ENCODE assay signal across 26 cellular contexts in genomic region chr3:33881181-33882064, GRCh38.
"Had no signal": no experiment of that assay in that cellular context is flagged by ENCODE, and none has a peak within 500 bp of the region (broad histone marks: within the 10 kb centered on the region; RNA-seq: fewer than 3 reads in every experiment).

No MANE protein-coding gene starts in this region.

- H3K27me3 ChIP-seq: hepatocyte, neural progenitor cell, pancreas, right atrium auricular region had no signal

- H3K9me3 Mint-ChIP-seq: activated naive CD8-positive, alpha-beta T cell treated with anti-CD3 and anti-CD28 coated beads, Interleukin-2, amount 10 ng/mL, durations not matched to agents 7 days and 5 days; activated T-cell treated with anti-CD3 and anti-CD28 coated beads, Interleukin-2, amount 50 U/mL, for 4 hours; activated T-helper 2 cell treated with anti-CD3 and anti-CD28 coated beads, Interferon-gamma antibody, Interleukin-2, Interleukin-4, amounts not matched to agents 10 μg/mL and 5 μg/mL and 100 μg/mL, durations not matched to agents 14 hours and 24 hours and 36 hours; endodermal cell; naive thymus-derived CD4-positive, alpha-beta T cell; neural progenitor cell; T-cell had no signal

- H3K36me3 ChIP-seq: left ventricle myocardium inferior, neural progenitor cell, pancreas, right atrium auricular region, transverse colon, WERI-Rb-1 had no signal

- DNase-seq: activated CD4-positive, alpha-beta T cell treated with anti-CD3 and anti-CD28 coated beads, Interleukin-2, amount 50 U/mL, for 4 hours; activated CD4-positive, CD25-positive, alpha-beta regulatory T cell treated with anti-CD3 and anti-CD28 coated beads, Interleukin-2, amount 50 U/mL, for 72 hours; activated CD8-positive, alpha-beta memory T cell treated with anti-CD3 and anti-CD28 coated beads, Interleukin-2, amount 50 U/mL, for 48 hours; activated naive CD4-positive, alpha-beta T cell; activated naive CD8-positive, alpha-beta T cell treated with anti-CD3 and anti-CD28 coated beads, Interleukin-2, amount 10 ng/mL, durations not matched to agents 7 days and 5 days; activated T-cell treated with anti-CD3 and anti-CD28 coated beads, Interleukin-2, amount 50 U/mL, for 4 hours; amniotic stem cell; endodermal cell; foreskin fibroblast; left ventricle myocardium inferior; naive thymus-derived CD4-positive, alpha-beta T cell; pancreas; psoas muscle; SK-N-SH; stimulated activated CD4-positive, alpha-beta T cell treated with anti-CD3 and anti-CD28 coated beads, Interleukin-4, amount 100 ng/mL, for 4 hours; T-cell; transverse colon; WERI-Rb-1 had no signal

- H3K4me3 ChIP-seq: coronary artery, hepatocyte, left ventricle myocardium inferior, neural progenitor cell, pancreas, psoas muscle, right atrium auricular region, transverse colon had no signal

- H3K4me3 Mint-ChIP-seq: activated naive CD8-positive, alpha-beta T cell treated with anti-CD3 and anti-CD28 coated beads, Interleukin-2, amount 10 ng/mL, durations not matched to agents 7 days and 5 days; activated T-cell treated with anti-CD3 and anti-CD28 coated beads, Interleukin-2, amount 50 U/mL, for 4 hours; endodermal cell; naive thymus-derived CD4-positive, alpha-beta T cell; neural progenitor cell; T-cell had no signal

- H3K9ac ChIP-seq: neural progenitor cell, SK-N-SH had no signal

- H3K79me2 ChIP-seq: hepatocyte had no signal

- H3K9me3 ChIP-seq: left ventricle myocardium inferior, pancreas, psoas muscle, right atrium auricular region, SK-N-SH, transverse colon had no signal

- H3K27ac Mint-ChIP-seq: activated naive CD8-positive, alpha-beta T cell treated with anti-CD3 and anti-CD28 coated beads, Interleukin-2, amount 10 ng/mL, durations not matched to agents 7 days and 5 days; activated T-helper 2 cell treated with anti-CD3 and anti-CD28 coated beads, Interferon-gamma antibody, Interleukin-2, Interleukin-4, amounts not matched to agents 10 μg/mL and 5 μg/mL and 100 μg/mL, durations not matched to agents 14 hours and 24 hours and 36 hours; endodermal cell; neural progenitor cell; T-cell had no signal

- H2AFZ ChIP-seq: hepatocyte, neural progenitor cell had no signal

- ATAC-seq: activated T-cell treated with anti-CD3 and anti-CD28 coated beads, Interleukin-2, amount 50 U/mL, for 4 hours; naive thymus-derived CD4-positive, alpha-beta T cell; pancreas; psoas muscle had no signal

- H3K27ac ChIP-seq: coronary artery, epithelial cell of prostate, hepatocyte, left ventricle myocardium inferior, neural progenitor cell, pancreas, psoas muscle, right atrium auricular region, transverse colon, WERI-Rb-1 had no signal

- H3K36me3 Mint-ChIP-seq: activated naive CD8-positive, alpha-beta T cell treated with anti-CD3 and anti-CD28 coated beads, Interleukin-2, amount 10 ng/mL, durations not matched to agents 7 days and 5 days; naive thymus-derived CD4-positive, alpha-beta T cell; neural progenitor cell had no signal

- H3K4me1 ChIP-seq: pancreas had no signal

- H3K4me2 ChIP-seq: hepatocyte, neural progenitor cell, SK-N-SH had no signal

- FAIRE-seq: bronchial epithelial cell, pancreas, TTC549 had no signal
